ENCODE assay signal across 20 cellular contexts in genomic region chr1:21868941-21869454, GRCh38. TPM values are rescaled to one million over a fixed set of nuclear protein-coding genes. Genes with fewer than 3 reads are reported as not detected.
DNase-seq lines count a peak whose midpoint lies in the region; ATAC-seq and TF ChIP-seq lines count a peak whose summit lies in the region.
"Had no signal": no experiment of that assay in that cellular context is flagged by ENCODE, and none has a peak within 500 bp of the region (broad histone marks: within the 10 kb centered on the region; RNA-seq: fewer than 3 reads in every experiment).

No MANE protein-coding gene starts in this region.

- ATAC-seq in stimulated activated memory B cell treated with anti-CD40 and anti-IgM and Interleukin-4, amounts not matched to agents 10 μg/mL and 1 μg/mL and 100 μg/mL, for 72 hours: no peak
- ATAC-seq: activated CD4-positive, alpha-beta T cell treated with anti-CD3 and anti-CD28 coated beads for 36 hours; effector memory CD8-positive, alpha-beta T cell had no signal

- H3K27me3 ChIP-seq in thyroid gland: no peaks in the 10 kb centered on the region
- H3K27me3 ChIP-seq: BLaER1 treated with 17β-estradiol and CSF1 and Interleukin-3, amounts not matched to agents 10 nM and 100 nM; cardiac muscle cell; foreskin keratinocyte; left lung; suprapubic skin had no signal

- H3K4me1 Mint-ChIP-seq in stimulated activated memory B cell treated with anti-CD40 and anti-IgM and Interleukin-4, amounts not matched to agents 10 μg/mL and 1 μg/mL and 100 μg/mL, for 72 hours: peaks cover 31% of the 10 kb centered on the region
- H3K4me1 Mint-ChIP-seq in CD14-positive monocyte: peaks cover 10% of the 10 kb centered on the region

- H3K9me3 ChIP-seq in thyroid gland: no peaks in the 10 kb centered on the region
- H3K9me3 ChIP-seq: BLaER1 treated with 17β-estradiol and CSF1 and Interleukin-3, amounts not matched to agents 10 nM and 100 nM; left lung; suprapubic skin had no signal

- intact Hi-C loops in thyroid gland (cut with DNase I): no loop called here
- intact Hi-C loops in CD14-positive monocyte (cut with micrococcal nuclease): no loop called here

- peaks cover 20% of the 10 kb centered on the region for H3K27me3 Mint-ChIP-seq in stimulated activated memory B cell treated with anti-CD40 and anti-IgM and Interleukin-4, amounts not matched to agents 10 μg/mL and 1 μg/mL and 100 μg/mL, for 72 hours
- H3K27me3 Mint-ChIP-seq in CD14-positive monocyte (ENCODE audit: low read depth in 3 of 3): peaks cover 0 to 4% (median 2%) of the 10 kb centered on the region in 3 donors
- H3K27me3 Mint-ChIP-seq: activated CD4-positive, alpha-beta T cell treated with anti-CD3 and anti-CD28 coated beads for 36 hours; activated naive CD8-positive, alpha-beta T cell treated with anti-CD3 and anti-CD28 coated beads, Interleukin-2, amount 10 ng/mL, durations not matched to agents 7 days and 5 days; naive B cell had no signal

- TF ChIP-seq CTCF in coronary artery (IDR thresholded peaks at IDR 0.05) (no peak), thyroid gland (IDR thresholded peaks at IDR 0.05) (no peak), CD14-positive monocyte (IDR thresholded peaks at IDR 0.05) (no peak)

- H3K27ac ChIP-seq in coronary artery: peak overlapping the region; percentile 66 to 79
- H3K27ac ChIP-seq in thyroid gland: peak overlapping the region in 1 of 3 donors; percentile 67
- H3K27ac ChIP-seq: cardiac muscle cell, foreskin keratinocyte, suprapubic skin had no signal

- no peak for TF ChIP-seq POLR2A in thyroid gland (IDR thresholded peaks at IDR 0.05)

- 84 to 86% methylated on average over 12 of the region's 12 CpGs for WGBS in thyroid gland, 2 donors

- H3K4me3 Mint-ChIP-seq in stimulated activated memory B cell treated with anti-CD40 and anti-IgM and Interleukin-4, amounts not matched to agents 10 μg/mL and 1 μg/mL and 100 μg/mL, for 72 hours: no peak overlapping the region
- no peak overlapping the region for H3K4me3 Mint-ChIP-seq in CD14-positive monocyte
- H3K4me3 Mint-ChIP-seq: activated CD4-positive, alpha-beta T cell treated with anti-CD3 and anti-CD28 coated beads for 36 hours; activated naive CD8-positive, alpha-beta T cell treated with anti-CD3 and anti-CD28 coated beads, Interleukin-2, amount 10 ng/mL, durations not matched to agents 7 days and 5 days; effector memory CD8-positive, alpha-beta T cell; naive B cell had no signal

- H3K9me3 Mint-ChIP-seq in stimulated activated memory B cell treated with anti-CD40 and anti-IgM and Interleukin-4, amounts not matched to agents 10 μg/mL and 1 μg/mL and 100 μg/mL, for 72 hours: no peaks in the 10 kb centered on the region
- no peaks in the 10 kb centered on the region for H3K9me3 Mint-ChIP-seq in CD14-positive monocyte
- H3K9me3 Mint-ChIP-seq: activated naive CD8-positive, alpha-beta T cell treated with anti-CD3 and anti-CD28 coated beads, Interleukin-2, amount 10 ng/mL, durations not matched to agents 7 days and 5 days; effector memory CD8-positive, alpha-beta T cell; naive B cell had no signal

- DNase-seq in DMS53 treated with DMSO at 0.1 percent for 48 hours (lab: John Stamatoyannopoulos, UW; ENCODE audit: unreplicated experiment): peak; percentile 28
- DNase-seq in NCI-H2029 (lab: John Stamatoyannopoulos, UW): peak; percentile 28
- DNase-seq in coronary artery (ENCODE audit: low spot score): no peak
- DNase-seq in thyroid gland: no peak
- DNase-seq in T-helper 1 cell: no peak
- no peak for DNase-seq in CD14-positive monocyte (ENCODE audit: low spot score)
- DNase-seq: activated CD4-positive, alpha-beta T cell treated with anti-CD3 and anti-CD28 coated beads for 36 hours; activated naive CD8-positive, alpha-beta T cell treated with anti-CD3 and anti-CD28 coated beads, Interleukin-2, amount 10 ng/mL, durations not matched to agents 7 days and 5 days; effector memory CD8-positive, alpha-beta T cell; Karpas-422; naive B cell; NCI-H1417 treated with DMSO at 0.1 percent for 48 hours; SIG-M5 had no signal

- H3K36me3 Mint-ChIP-seq in stimulated activated memory B cell treated with anti-CD40 and anti-IgM and Interleukin-4, amounts not matched to agents 10 μg/mL and 1 μg/mL and 100 μg/mL, for 72 hours: no peaks in the 10 kb centered on the region
- no peaks in the 10 kb centered on the region for H3K36me3 Mint-ChIP-seq in CD14-positive monocyte
- H3K36me3 Mint-ChIP-seq: activated naive CD8-positive, alpha-beta T cell treated with anti-CD3 and anti-CD28 coated beads, Interleukin-2, amount 10 ng/mL, durations not matched to agents 7 days and 5 days; naive B cell had no signal

- no peak overlapping the region for H3K4me3 ChIP-seq in coronary artery
- no peak overlapping the region for H3K4me3 ChIP-seq in thyroid gland (replicated peaks in 1 of 3)
- H3K4me3 ChIP-seq: BLaER1 treated with 17β-estradiol and CSF1 and Interleukin-3, amounts not matched to agents 10 nM and 100 nM; cardiac muscle cell; left lung; suprapubic skin had no signal

- peaks cover 8 to 16% of the 10 kb centered on the region in 2 donors for H3K4me1 ChIP-seq in thyroid gland

- H3K27ac Mint-ChIP-seq in stimulated activated memory B cell treated with anti-CD40 and anti-IgM and Interleukin-4, amounts not matched to agents 10 μg/mL and 1 μg/mL and 100 μg/mL, for 72 hours: peak overlapping the region; percentile 47
- no peak overlapping the region for H3K27ac Mint-ChIP-seq in CD14-positive monocyte
- H3K27ac Mint-ChIP-seq: activated CD4-positive, alpha-beta T cell treated with anti-CD3 and anti-CD28 coated beads for 36 hours; activated naive CD8-positive, alpha-beta T cell treated with anti-CD3 and anti-CD28 coated beads, Interleukin-2, amount 10 ng/mL, durations not matched to agents 7 days and 5 days; effector memory CD8-positive, alpha-beta T cell had no signal

- peaks cover 45 to 50% of the 10 kb centered on the region in 2 donors for H3K36me3 ChIP-seq in thyroid gland

RNA-seq across cellular contexts. Expression of gene LDLRAD2, which starts 56.9 kb away (rescaled TPM):
- total RNA-seq in thyroid gland: under 1 TPM in 1 of 4 donors, not detected in 3; 0.22 TPM
- not detected for polyA plus RNA-seq in CD14-positive monocyte
- total RNA-seq: foreskin keratinocyte, pulmonary artery endothelial cell had no signal

Comparison
In these comparisons a context has a peak if more than half of its experiments do, and no peak if none do; other contexts are left out.
1. DNase-seq: peak in DMS53 treated with DMSO at 0.1 percent for 48 hours (single experiment) and NCI-H2029 (single experiment); none in coronary artery (single experiment), thyroid gland (0 of 2), T-helper 1 cell (0 of 5) and CD14-positive monocyte (single experiment).